Comparison of ENCODE assay signal across 10 cellular contexts in genomic region chr9:88197781-88198345, GRCh38. TPM values are rescaled to one million over a fixed set of nuclear protein-coding genes. Genes with fewer than 3 reads are reported as not detected.
DNase-seq lines count a peak whose midpoint lies in the region; TF ChIP-seq lines count a peak whose summit lies in the region.
"Had no signal": no experiment of that assay in that cellular context is flagged by ENCODE, and none has a peak within 500 bp of the region (broad histone marks: within the 10 kb centered on the region; RNA-seq: fewer than 3 reads in every experiment).

No MANE protein-coding gene starts in this region.

- H3K4me3 ChIP-seq in colonic mucosa, result peak overlapping the region; percentile 1

- DNase-seq in AG08395 (ENCODE audit: low spot score) (peak; percentile 81), MV-4-11 (lab: John Stamatoyannopoulos, UW) (peak; percentile 84), colonic mucosa (no peak), myocyte (ENCODE audit: low read depth) (peak; percentile 12), anterior cingulate cortex (lab: John Stamatoyannopoulos, UW) (no peak), NCI-H146 treated with DMSO at 0.1 percent for 48 hours (lab: John Stamatoyannopoulos, UW; ENCODE audit: unreplicated experiment) (no peak), erythroblast (lab: John Stamatoyannopoulos, UW) (no peak)
- no peak for DNase-seq in stimulated activated CD4-positive, alpha-beta T cell treated with anti-CD3 and anti-CD28 coated beads, Interleukin-4, amount 100 ng/mL, for 24 hours
- DNase-seq: activated CD8-positive, alpha-beta memory T cell treated with anti-CD3 and anti-CD28 coated beads, Interleukin-2, amount 50 U/mL, for 4 hours; head of caudate nucleus had no signal

- H3K4me1 ChIP-seq in colonic mucosa, result no peaks in the 10 kb centered on the region

- TF ChIP-seq POLR2A in erythroblast (IDR thresholded peaks at IDR 0.05; ENCODE audit: low read length), result no peak

- peak overlapping the region; percentile 15 for H3K27ac ChIP-seq in colonic mucosa

- H3K36me3 ChIP-seq in colonic mucosa, result no peaks in the 10 kb centered on the region

- no peaks in the 10 kb centered on the region for H3K27me3 ChIP-seq in colonic mucosa

- no peak overlapping the region for H3K9ac ChIP-seq in colonic mucosa (ENCODE audit: low read depth in 2 of 2, low read length in 2 of 2)

- intact Hi-C loops in colonic mucosa (cut with DNase I), result no loop called here

- TF ChIP-seq CTCF in colonic mucosa (IDR thresholded peaks at IDR 0.05), result no peak

- H3K9me3 ChIP-seq in colonic mucosa, result no peaks in the 10 kb centered on the region

RNA-seq across cellular contexts. Expression of gene SPATA31C2, which starts 59.6 kb away (rescaled TPM):
- not detected for total RNA-seq in colonic mucosa
- not detected in 2 replicates for total RNA-seq in myocyte
- not detected for polyA plus RNA-seq in myocyte (2012)

Comparison
In these comparisons a context has a peak if more than half of its experiments do, and no peak if none do; other contexts are left out.
1. DNase-seq: peak in AG08395 (single experiment), MV-4-11 (single experiment) and myocyte (single experiment); none in colonic mucosa (single experiment), anterior cingulate cortex (0 of 58), NCI-H146 treated with DMSO at 0.1 percent for 48 hours (single experiment), stimulated activated CD4-positive, alpha-beta T cell treated with anti-CD3 and anti-CD28 coated beads, Interleukin-4, amount 100 ng/mL, for 24 hours (single experiment) and erythroblast (0 of 2).